ENCODE assay signal across 17 cellular contexts in genomic region chr1:3164671-3165070, GRCh38.
"Had no signal": no experiment of that assay in that cellular context is flagged by ENCODE, and none has a peak within 500 bp of the region (broad histone marks: within the 10 kb centered on the region; RNA-seq: fewer than 3 reads in every experiment).

No MANE protein-coding gene starts in this region.

- H3K27ac ChIP-seq: gastrocnemius medialis, heart right ventricle, left lung had no signal

- DNase-seq: central memory CD4-positive, alpha-beta T cell; effector CD8-positive, alpha-beta T cell; gastrocnemius medialis; heart right ventricle; islet precursor cell; left lung; mesenchymal stem cell; naive B cell; stimulated activated CD4-positive, alpha-beta T cell treated with anti-CD3 and anti-CD28 coated beads, Interleukin-4, amount 100 ng/mL, for 1 hour; stimulated activated CD8-positive, alpha-beta memory T cell treated with anti-CD3 and anti-CD28 coated beads, Interleukin-4, amount 100 ng/mL, for 48 hours; stimulated activated naive CD8-positive, alpha-beta T cell treated with anti-CD3 and anti-CD28 coated beads, Interleukin-15, Interleukin-2, amounts not matched to agents 100 U/mL and 50 U/mL, for 24 hours had no signal

- H3K4me2 ChIP-seq: smooth muscle cell had no signal

- H3K4me3 ChIP-seq: coronary artery, gastrocnemius medialis, heart right ventricle, left lung, lung, smooth muscle cell had no signal

- H3K36me3 ChIP-seq: gastrocnemius medialis, heart right ventricle, left lung had no signal

- H3K9me3 ChIP-seq: gastrocnemius medialis, heart right ventricle, left lung had no signal

- ATAC-seq: esophagus mucosa; gastrocnemius medialis; left lung; right cardiac atrium; stimulated activated effector memory CD8-positive, alpha-beta T cell treated with anti-CD3 and anti-CD28 coated beads, Interleukin-12 subunit alpha, Interleukin-12 subunit beta, amount 100 ng/mL, for 72 hours; stimulated activated naive CD8-positive, alpha-beta T cell treated with anti-CD3 and anti-CD28 coated beads, Interleukin-15, Interleukin-2, amounts not matched to agents 100 U/mL and 50 U/mL, for 24 hours had no signal

- H3K4me1 ChIP-seq: gastrocnemius medialis had no signal
